In the genomic region with DNA sequence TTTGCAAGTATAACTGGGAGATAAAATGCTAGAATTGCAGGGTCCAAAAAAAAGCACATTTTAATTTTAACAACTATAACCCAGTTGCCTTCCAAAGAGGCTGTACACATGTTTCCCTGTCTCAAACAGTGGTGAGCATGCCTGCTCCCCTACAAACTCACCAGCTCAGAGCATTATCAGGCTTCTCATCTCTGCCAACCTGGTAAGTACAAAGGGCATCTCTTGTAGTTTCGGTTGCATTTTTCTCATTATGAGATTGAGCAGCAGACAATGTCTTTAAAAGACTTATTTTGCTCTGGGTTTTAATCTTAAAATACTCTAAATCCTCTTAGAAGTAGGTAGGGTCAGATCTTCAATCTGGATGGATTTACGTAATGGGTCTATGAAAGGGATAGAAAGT, we compare ENCODE assay signal across 18 cellular contexts.
DNase-seq lines count a peak whose midpoint lies in the region; TF ChIP-seq lines count a peak whose summit lies in the region.
"Had no signal": no experiment of that assay in that cellular context is flagged by ENCODE, and none has a peak within 500 bp of the region (broad histone marks: within the 10 kb centered on the region; RNA-seq: fewer than 3 reads in every experiment).

No MANE protein-coding gene starts in this region.

- H2AFZ ChIP-seq in parathyroid adenoma, result peak overlapping the region; percentile 39

- H3K4me3 ChIP-seq in duodenal mucosa (ENCODE audit: low read depth in 1 of 2, low read length in 2 of 2) (peak overlapping the region; percentile 31 to 38), parathyroid adenoma (ENCODE audit: low read depth, low read length) (no peak overlapping the region), BE2C (ENCODE audit: low read depth, low read length) (no peak overlapping the region)
- H3K4me3 ChIP-seq: SJSA1 had no signal

- DNase-seq in D341Med (ENCODE audit: low spot score), result peak; percentile 61
- DNase-seq in HT-29 (ENCODE audit: low spot score), result peak; percentile 61
- no peak for DNase-seq in NCI-H2107 (lab: John Stamatoyannopoulos, UW)
- no peak for DNase-seq in T1000 (lab: John Stamatoyannopoulos, UW)
- no peak for DNase-seq in BE2C
- DNase-seq: CD4-positive, CD25-positive, alpha-beta regulatory T cell; DMS 273 treated with DMSO at 0.1 percent for 48 hours; DMS79 treated with DMSO at 0.1 percent for 48 hours; H7; HFFc6; Karpas-422; NCI-H1417; NCI-H187; NK-92 treated with Interleukin-12 subunit alpha and Interleukin-12 subunit beta, amount 100 ng/mL, for 24 hours; SW 1271 had no signal

- peak overlapping the region; percentile 36 for H3K4me2 ChIP-seq in parathyroid adenoma (ENCODE audit: low read length)

- H3K27me3 ChIP-seq in duodenal mucosa (ENCODE audit: control insufficient read depth in 1 of 2, insufficient read depth in 2 of 2, low read length in 2 of 2) (no peaks in the 10 kb centered on the region), parathyroid adenoma (ENCODE audit: control insufficient read depth, insufficient read depth, low read length) (no peaks in the 10 kb centered on the region), BE2C (no peaks in the 10 kb centered on the region)
- H3K27me3 ChIP-seq: SJSA1 had no signal

- no peaks in the 10 kb centered on the region for H3K36me3 ChIP-seq in duodenal mucosa (ENCODE audit: control insufficient read depth in 1 of 2, insufficient read depth in 2 of 2, low read length in 2 of 2)
- no peaks in the 10 kb centered on the region for H3K36me3 ChIP-seq in parathyroid adenoma (ENCODE audit: control insufficient read depth, insufficient read depth, low read length)
- no peaks in the 10 kb centered on the region for H3K36me3 ChIP-seq in BE2C
- H3K36me3 ChIP-seq: SJSA1 had no signal

- H3K4me1 ChIP-seq in duodenal mucosa (ENCODE audit: control insufficient read depth in 1 of 2, insufficient read depth in 2 of 2, low read length in 2 of 2) (peaks cover 18 to 25% of the 10 kb centered on the region in 2 donors), parathyroid adenoma (peaks cover 61% of the 10 kb centered on the region), BE2C (peaks cover 5% of the 10 kb centered on the region)
- H3K4me1 ChIP-seq: SJSA1 had no signal

- H3K27ac ChIP-seq in duodenal mucosa (ENCODE audit: low read depth, low read length), result no peak overlapping the region
- peak overlapping the region; percentile 91 for H3K27ac ChIP-seq in parathyroid adenoma
- H3K27ac ChIP-seq: SJSA1 had no signal

- TF ChIP-seq CTCF in parathyroid adenoma (IDR thresholded peaks at IDR 0.05) (no peak), BE2C (IDR thresholded peaks at IDR 0.05; ENCODE audit: low read depth, low read length) (no peak)

- H3K9me3 ChIP-seq in duodenal mucosa (ENCODE audit: control insufficient read depth in 1 of 2, low read length in 2 of 2) (peaks cover 2 to 5% of the 10 kb centered on the region in 2 donors), parathyroid adenoma (ENCODE audit: control insufficient read depth, low read length) (no peaks in the 10 kb centered on the region), BE2C (no peaks in the 10 kb centered on the region)

- H3K9ac ChIP-seq in duodenal mucosa (ENCODE audit: low read depth in 1 of 2, low read length in 2 of 2) (peak overlapping the region in 1 of 2 donors; percentile 10), parathyroid adenoma (no peak overlapping the region)

- H3K79me2 ChIP-seq in parathyroid adenoma, result no peaks in the 10 kb centered on the region

Comparison
In these comparisons a context has a peak if more than half of its experiments do, and no peak if none do; other contexts are left out.
1. DNase-seq: peak in D341Med (single experiment) and HT-29 (single experiment); none in NCI-H2107 (single experiment), T1000 (single experiment) and BE2C (single experiment).
2. H3K4me3 ChIP-seq: peak in duodenal mucosa (2 of 2); none in parathyroid adenoma (single experiment) and BE2C (single experiment).